Comparison of ENCODE assay signal across 20 cellular contexts in the genomic region with DNA sequence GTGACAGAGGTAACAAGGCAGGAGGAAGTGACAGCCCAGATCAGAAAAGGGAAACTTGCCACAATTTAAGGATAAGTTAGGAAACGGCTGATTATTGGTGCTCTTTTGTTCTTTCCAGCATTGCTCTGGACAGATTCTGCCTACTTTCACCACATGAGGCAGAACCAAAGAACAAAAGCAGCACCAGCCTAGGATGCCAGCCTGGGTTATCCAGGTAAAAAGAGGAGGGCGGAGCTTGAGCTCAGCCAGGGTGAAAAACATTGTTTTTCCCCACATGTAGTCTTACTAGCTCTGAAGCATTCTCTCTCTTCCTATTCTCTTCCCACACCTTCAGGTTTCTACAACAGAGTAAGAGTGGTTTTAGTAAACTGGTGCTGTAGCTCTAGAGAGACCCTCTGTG.
"Had no signal": no experiment of that assay in that cellular context is flagged by ENCODE, and none has a peak within 500 bp of the region (broad histone marks: within the 10 kb centered on the region; RNA-seq: fewer than 3 reads in every experiment).

No MANE protein-coding gene starts in this region.

- DNase-seq: effector memory CD4-positive, alpha-beta T cell; gastrocnemius medialis; heart right ventricle; hypothalamus; immature natural killer cell; kidney; left colon; naive thymus-derived CD4-positive, alpha-beta T cell; nephron progenitor cell; sigmoid colon; stimulated activated CD4-positive, alpha-beta T cell treated with anti-CD3 and anti-CD28 coated beads, Interleukin-2, amount 100 ng/mL, for 24 hours; stimulated activated CD4-positive, alpha-beta T cell treated with anti-CD3 and anti-CD28 coated beads, Interleukin-4, amount 100 ng/mL, for 4 hours; stimulated activated naive B cell treated with anti-CD40 and anti-IgM and Interleukin-4, amounts not matched to agents 10 μg/mL and 1 μg/mL and 100 μg/mL, for 72 hours; stomach; substantia nigra; transverse colon had no signal

- H3K4me3 ChIP-seq: gastrocnemius medialis, heart right ventricle, right atrium auricular region, sigmoid colon, skin epidermis, stomach, thoracic aorta, transverse colon had no signal

- ATAC-seq: esophagus mucosa; gastrocnemius medialis; heart right ventricle; left colon; naive thymus-derived CD4-positive, alpha-beta T cell; stimulated activated naive B cell treated with anti-CD40 and anti-IgM and Interleukin-4, amounts not matched to agents 10 μg/mL and 1 μg/mL and 100 μg/mL, for 72 hours had no signal

- H3K36me3 ChIP-seq: gastrocnemius medialis, heart right ventricle, right atrium auricular region, sigmoid colon, stomach, thoracic aorta, transverse colon had no signal

- H3K9me3 ChIP-seq: gastrocnemius medialis, heart right ventricle, right atrium auricular region, sigmoid colon, stomach, thoracic aorta, transverse colon had no signal

- H3K27ac ChIP-seq: gastrocnemius medialis, heart right ventricle, right atrium auricular region, sigmoid colon, skin epidermis, stomach, thoracic aorta, transverse colon had no signal

- H3K4me1 ChIP-seq: gastrocnemius medialis, heart right ventricle, right atrium auricular region, sigmoid colon, stomach, transverse colon had no signal

- H3K27me3 ChIP-seq: gastrocnemius medialis, heart right ventricle, right atrium auricular region, sigmoid colon, stomach, transverse colon had no signal
